13 cellular contexts compared by ENCODE assay signal in the genomic region with DNA sequence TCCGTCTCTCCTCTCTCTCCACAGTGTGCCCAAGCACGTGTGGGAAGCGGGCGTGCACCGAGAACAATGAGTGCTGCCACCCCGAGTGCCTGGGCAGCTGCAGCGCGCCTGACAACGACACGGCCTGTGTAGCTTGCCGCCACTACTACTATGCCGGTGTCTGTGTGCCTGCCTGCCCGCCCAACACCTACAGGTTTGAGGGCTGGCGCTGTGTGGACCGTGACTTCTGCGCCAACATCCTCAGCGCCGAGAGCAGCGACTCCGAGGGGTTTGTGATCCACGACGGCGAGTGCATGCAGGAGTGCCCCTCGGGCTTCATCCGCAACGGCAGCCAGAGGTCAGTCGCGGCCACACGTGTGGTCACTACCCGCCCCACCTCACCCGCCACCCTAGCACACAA.
"Had no signal": no experiment of that assay in that cellular context is flagged by ENCODE, and none has a peak within 500 bp of the region (broad histone marks: within the 10 kb centered on the region; RNA-seq: fewer than 3 reads in every experiment).

No MANE protein-coding gene starts in this region.

- ATAC-seq: activated naive CD8-positive, alpha-beta T cell treated with anti-CD3 and anti-CD28 coated beads, Interleukin-2, amount 50 U/mL, for 24 hours; natural killer cell treated with Interleukin-12 subunit alpha and Interleukin-12 subunit beta and Interleukin-15 and Interleukin-18, amount 100 ng/mL, for 72 hours; stimulated activated naive CD8-positive, alpha-beta T cell treated with anti-CD3 and anti-CD28 coated beads, Interleukin-15, amount 100 ng/mL, for 72 hours had no signal

- H3K4me1 ChIP-seq: testis had no signal

- DNase-seq: activated B cell treated with CpG ODN at 0.5 μM for 24 hours; activated CD4-positive, alpha-beta T cell treated with anti-CD3 and anti-CD28 coated beads, Interleukin-2, amount 10 ng/mL, durations not matched to agents 24 days and 14 days; activated CD8-positive, alpha-beta memory T cell treated with anti-CD3 and anti-CD28 coated beads for 24 hours; activated naive CD4-positive, alpha-beta T cell treated with Interleukin-2 at 50 U/mL for 16 hours; activated naive CD8-positive, alpha-beta T cell treated with anti-CD3 and anti-CD28 coated beads, Interleukin-2, amount 50 U/mL, for 24 hours; effector memory CD4-positive, alpha-beta T cell; occipital lobe; stimulated activated CD4-positive, alpha-beta T cell treated with anti-CD3 and anti-CD28 coated beads, Interleukin-4, amount 100 ng/mL, for 1 hour; stimulated activated CD8-positive, alpha-beta memory T cell treated with anti-CD3 and anti-CD28 coated beads, Interleukin-4, amount 100 ng/mL, for 48 hours; stimulated activated naive CD8-positive, alpha-beta T cell treated with anti-CD3 and anti-CD28 coated beads, Interleukin-15, amount 100 ng/mL, for 72 hours; testis; uterus had no signal

- H3K4me3 ChIP-seq: testis, uterus had no signal

- H3K27ac ChIP-seq: testis, uterus had no signal

- H3K27me3 ChIP-seq: testis, uterus had no signal

- H3K9me3 ChIP-seq: testis, uterus had no signal

- H3K36me3 ChIP-seq: uterus had no signal
